In genomic region chr9:95626885-95627558, GRCh38 we compare ENCODE assay signal across 9 cellular contexts.
A peak's percentile ranks its signal among the peaks of the same experiment; 100 is the strongest.
DNase-seq lines count a peak whose midpoint lies in the region; ATAC-seq, FAIRE-seq and TF ChIP-seq lines count a peak whose summit lies in the region.
"Had no signal": no experiment of that assay in that cellular context is flagged by ENCODE, and none has a peak within 500 bp of the region (broad histone marks: within the 10 kb centered on the region; RNA-seq: fewer than 3 reads in every experiment).

No MANE protein-coding gene starts in this region.

- WGBS in psoas muscle, 3 donors = 51 to 54% (median 54%) methylated on average over 21 of the region's 21 CpGs

- H3K27me3 Mint-ChIP-seq in endothelial cell (ENCODE audit: unreplicated experiment) = peaks cover 1% of the 10 kb centered on the region

- TF ChIP-seq CTCF in endothelial cell (IDR thresholded peaks at IDR 0.05; ENCODE audit: unreplicated experiment) = no peak
- no peak for TF ChIP-seq CTCF in psoas muscle (IDR thresholded peaks at IDR 0.05)

- intact Hi-C loops in psoas muscle (cut with DNase I) = no loop called here

- H3K9me3 Mint-ChIP-seq in endothelial cell (ENCODE audit: unreplicated experiment) = no peaks in the 10 kb centered on the region

- H3K9me3 ChIP-seq in psoas muscle = no peaks in the 10 kb centered on the region

- H3K4me1 Mint-ChIP-seq in endothelial cell (ENCODE audit: unreplicated experiment) = peaks cover 17% of the 10 kb centered on the region

- H3K27me3 ChIP-seq in psoas muscle (ENCODE audit: insufficient read depth in 3 of 3, low read length in 2 of 3) = peaks cover 0 to 12% (median 5%) of the 10 kb centered on the region in 3 donors

- no peaks in the 10 kb centered on the region for H3K36me3 Mint-ChIP-seq in endothelial cell (ENCODE audit: low read depth, unreplicated experiment)

- ATAC-seq in psoas muscle (peak in 3 of 4 donors; percentile 58 to 69 (median 61)), HG02852 (IDR thresholded peaks at IDR 0.05; ENCODE audit: unreplicated experiment) (no peak), HG03521 (IDR thresholded peaks at IDR 0.05; ENCODE audit: unreplicated experiment) (no peak)

- no peak for FAIRE-seq in urothelium cell line (lab: Jason Lieb, UNC)

- no peaks in the 10 kb centered on the region for H3K36me3 ChIP-seq in psoas muscle (ENCODE audit: insufficient read depth in 1 of 2, low read depth in 1 of 2)

- H3K27ac Mint-ChIP-seq in endothelial cell (ENCODE audit: unreplicated experiment) = peak overlapping the region; percentile 72

- H3K27ac ChIP-seq in psoas muscle = peak overlapping the region; percentile 15

- no peak overlapping the region for H3K4me3 ChIP-seq in psoas muscle

- peak; percentile 15 to 43 for DNase-seq in activated CD4-positive, alpha-beta T cell treated with anti-CD3 and anti-CD28 coated beads for 24 hours (ENCODE audit: low read depth in 2 of 2)
- DNase-seq in activated CD4-positive, alpha-beta T cell treated with anti-CD3 and anti-CD28 coated beads for 1 hour = no peak
- no peak for DNase-seq in endothelial cell (ENCODE audit: low spot score)
- DNase-seq in psoas muscle = peak; percentile 56 to 81
- peak; percentile 36 for DNase-seq in urothelium cell line (ENCODE audit: low spot score)
- no peak for DNase-seq in Ammon's horn (ENCODE audit: low spot score)
- DNase-seq: NCI-H187 treated with DMSO at 0.1 percent for 48 hours had no signal

- no peaks in the 10 kb centered on the region for H3K4me1 ChIP-seq in psoas muscle

- no peak overlapping the region for H3K4me3 Mint-ChIP-seq in endothelial cell (ENCODE audit: unreplicated experiment)

Comparison
In these comparisons a context has a peak if more than half of its experiments do, and no peak if none do; other contexts are left out.
1. DNase-seq: peak in activated CD4-positive, alpha-beta T cell treated with anti-CD3 and anti-CD28 coated beads for 24 hours (2 of 2), psoas muscle (2 of 2) and urothelium cell line (single experiment); none in activated CD4-positive, alpha-beta T cell treated with anti-CD3 and anti-CD28 coated beads for 1 hour (single experiment), endothelial cell (single experiment) and Ammon's horn (single experiment).
2. ATAC-seq: peak in psoas muscle (3 of 4); none in HG02852 (single experiment) and HG03521 (single experiment).